In the genomic region with DNA sequence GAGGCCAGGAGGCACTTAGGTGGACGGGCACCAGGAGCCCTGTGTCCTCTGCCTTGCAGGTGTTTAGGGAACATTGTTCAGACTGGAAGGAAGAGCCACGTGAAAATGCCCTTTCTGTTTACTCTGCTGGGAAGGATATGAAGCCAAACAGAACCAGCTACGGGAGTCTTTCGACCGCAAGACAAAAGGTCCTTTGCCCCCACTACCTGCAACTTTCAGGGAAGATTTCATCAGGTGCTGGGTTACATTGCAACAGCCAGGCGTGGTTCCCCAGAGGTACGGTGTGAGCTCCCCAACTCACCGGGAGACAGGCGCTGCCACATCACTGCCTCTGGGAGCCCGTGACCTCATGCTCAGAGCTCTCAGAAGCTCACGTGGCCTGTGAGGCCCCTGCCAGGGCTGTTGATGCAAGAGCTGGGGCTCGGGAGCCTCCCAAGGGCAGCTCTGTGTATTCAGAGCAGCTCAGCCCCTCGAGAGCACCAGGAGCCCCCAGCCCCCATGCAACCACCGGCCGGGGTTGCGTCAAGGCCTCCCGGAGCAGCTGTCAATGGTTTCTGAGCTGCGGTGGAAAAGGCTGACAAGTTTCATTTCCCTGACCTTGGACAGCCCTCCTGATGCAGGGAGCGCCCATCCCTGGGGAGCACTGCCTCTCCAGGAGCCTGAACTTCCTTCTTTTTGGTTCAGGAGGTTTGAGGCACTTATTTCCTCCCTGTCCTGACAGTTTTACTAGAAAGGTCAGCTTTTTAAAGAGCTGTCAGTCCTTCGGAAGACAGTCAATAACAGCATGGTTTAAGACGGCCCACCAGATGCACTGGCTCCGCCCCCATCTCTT, we compare ENCODE assay signal across 8 cellular contexts. TPM values are rescaled to one million over a fixed set of nuclear protein-coding genes. Genes with fewer than 3 reads are reported as not detected.
DNase-seq lines count a peak whose midpoint lies in the region; ATAC-seq and TF ChIP-seq lines count a peak whose summit lies in the region.

No MANE protein-coding gene starts in this region.

- DNase-seq in NCI-H2196 treated with DMSO at 0.1 percent for 48 hours (lab: John Stamatoyannopoulos, UW; ENCODE audit: unreplicated experiment) (peak; percentile 81), retina (peak; percentile 83)
- peak; percentile 59 for DNase-seq in activated CD8-positive, alpha-beta memory T cell treated with anti-CD3 and anti-CD28 coated beads, Interleukin-2, amount 10 ng/mL, durations not matched to agents 7 days and 5 days

- TF ChIP-seq EP300 in gastroesophageal sphincter (IDR thresholded peaks at IDR 0.05): no peak

- peaks cover 0 to 40% (median 21%) of the 10 kb centered on the region in 3 donors for H3K4me1 ChIP-seq in gastroesophageal sphincter

- TF ChIP-seq CTCF in gastroesophageal sphincter (IDR thresholded peaks at IDR 0.05): no peak

- H3K4me1 Mint-ChIP-seq in activated CD8-positive, alpha-beta memory T cell treated with anti-CD3 and anti-CD28 coated beads, Interleukin-2, amount 10 ng/mL, durations not matched to agents 7 days and 5 days: peaks cover 50% of the 10 kb centered on the region

- no peak overlapping the region for H3K27ac ChIP-seq in gastroesophageal sphincter

- peak overlapping the region; percentile 52 for H3K27ac Mint-ChIP-seq in activated CD8-positive, alpha-beta memory T cell treated with anti-CD3 and anti-CD28 coated beads, Interleukin-2, amount 10 ng/mL, durations not matched to agents 7 days and 5 days

- ATAC-seq in GM18868 (IDR thresholded peaks at IDR 0.05; ENCODE audit: unreplicated experiment) (peak; percentile 42), gastroesophageal sphincter (peak; percentile 80), HG03175 (IDR thresholded peaks at IDR 0.05; ENCODE audit: unreplicated experiment) (no peak), GM18511 (IDR thresholded peaks at IDR 0.05; ENCODE audit: unreplicated experiment) (no peak), GM19463 (IDR thresholded peaks at IDR 0.05; ENCODE audit: unreplicated experiment) (no peak)
- ATAC-seq in activated CD8-positive, alpha-beta memory T cell treated with anti-CD3 and anti-CD28 coated beads, Interleukin-2, amount 10 ng/mL, durations not matched to agents 7 days and 5 days: no peak

- H3K36me3 Mint-ChIP-seq in activated CD8-positive, alpha-beta memory T cell treated with anti-CD3 and anti-CD28 coated beads, Interleukin-2, amount 10 ng/mL, durations not matched to agents 7 days and 5 days: no peaks in the 10 kb centered on the region

- 52 to 70% methylated on average over 2 to 7 of the region's 22 CpGs for WGBS in gastroesophageal sphincter (ENCODE audit: low coverage in 1 of 2), 2 donors

- peaks cover 11% of the 10 kb centered on the region for H3K27me3 Mint-ChIP-seq in activated CD8-positive, alpha-beta memory T cell treated with anti-CD3 and anti-CD28 coated beads, Interleukin-2, amount 10 ng/mL, durations not matched to agents 7 days and 5 days

- peak overlapping the region; percentile 27 for H3K4me3 Mint-ChIP-seq in activated CD8-positive, alpha-beta memory T cell treated with anti-CD3 and anti-CD28 coated beads, Interleukin-2, amount 10 ng/mL, durations not matched to agents 7 days and 5 days

- CTCF ChIA-PET in activated CD8-positive, alpha-beta memory T cell treated with anti-CD3 and anti-CD28 coated beads, Interleukin-2, amount 10 ng/mL, durations not matched to agents 7 days and 5 days (lab: Charles Lee): interaction anchor here (0.8 to 4.6 kb wide), 14 partner anchors 13 to 253 kb away, joined by 3 to 34 read pairs (median 4); a partner anchor contains a TSS

- H3K4me3 ChIP-seq in gastroesophageal sphincter: no peak overlapping the region

- no peaks in the 10 kb centered on the region for H3K9me3 Mint-ChIP-seq in activated CD8-positive, alpha-beta memory T cell treated with anti-CD3 and anti-CD28 coated beads, Interleukin-2, amount 10 ng/mL, durations not matched to agents 7 days and 5 days (ENCODE audit: low read depth)

- no peak for TF ChIP-seq POLR2A in gastroesophageal sphincter (IDR thresholded peaks at IDR 0.05)

- no peaks in the 10 kb centered on the region for H3K36me3 ChIP-seq in gastroesophageal sphincter

- no peaks in the 10 kb centered on the region for H3K27me3 ChIP-seq in gastroesophageal sphincter

- H3K9me3 ChIP-seq in gastroesophageal sphincter: no peaks in the 10 kb centered on the region

RNA-seq across cellular contexts. Expression of a gene that starts 42.1 kb away (rescaled TPM):
- 1 to 10 TPM; 1.2 to 2.8 TPM for total RNA-seq in activated CD8-positive, alpha-beta memory T cell treated with anti-CD3 and anti-CD28 coated beads, Interleukin-2, amount 10 ng/mL, durations not matched to agents 7 days and 5 days
- 10 to 100 TPM; 26.5 to 44.3 (median 36.3) TPM for total RNA-seq in gastroesophageal sphincter

RNA-seq across cellular contexts. Expression of a gene that starts 42.8 kb away (rescaled TPM):
- total RNA-seq in activated CD8-positive, alpha-beta memory T cell treated with anti-CD3 and anti-CD28 coated beads, Interleukin-2, amount 10 ng/mL, durations not matched to agents 7 days and 5 days: under 1 TPM; 0.20 to 0.84 TPM
- total RNA-seq in gastroesophageal sphincter: 10 to 100 TPM in 1 of 4 donors, 1 to 10 TPM in 3; 4.3 to 17.3 (median 5.5) TPM

Comparison
In these comparisons a context has a peak if more than half of its experiments do, and no peak if none do; other contexts are left out.
1. ATAC-seq: peak in GM18868 (single experiment) and gastroesophageal sphincter (single experiment); none in activated CD8-positive, alpha-beta memory T cell treated with anti-CD3 and anti-CD28 coated beads, Interleukin-2, amount 10 ng/mL, durations not matched to agents 7 days and 5 days (single experiment), HG03175 (single experiment), GM18511 (single experiment) and GM19463 (single experiment).
2. RNA of a gene that starts 42.1 kb away (total RNA-seq): 26.5 to 44.3 TPM in gastroesophageal sphincter; 1.2 to 2.8 TPM in activated CD8-positive, alpha-beta memory T cell treated with anti-CD3 and anti-CD28 coated beads, Interleukin-2, amount 10 ng/mL, durations not matched to agents 7 days and 5 days; every median in the first group is over 4 times any median in the second.
3. Peak in every context shown above with its lines, with median percentiles within 50 percentile points of each other: DNase-seq.